Comparison of ENCODE assay signal across 28 cellular contexts in genomic region chr12:40583743-40584142, GRCh38.
"Had no signal": no experiment of that assay in that cellular context is flagged by ENCODE, and none has a peak within 500 bp of the region (broad histone marks: within the 10 kb centered on the region; RNA-seq: fewer than 3 reads in every experiment).

No MANE protein-coding gene starts in this region.

- DNase-seq: activated B cell treated with CpG ODN at 0.5 μM for 24 hours; activated CD4-positive, alpha-beta memory T cell treated with anti-CD3 and anti-CD28 coated beads for 36 hours; activated CD4-positive, alpha-beta T cell treated with anti-CD3 and anti-CD28 coated beads for 4 hours; activated CD4-positive, alpha-beta T cell treated with anti-CD3 and anti-CD28 coated beads, Interleukin-2, amount 50 U/mL, for 1 hour; activated CD4-positive, CD25-positive, alpha-beta regulatory T cell treated with anti-CD3 and anti-CD28 coated beads, Interleukin-2, amount 50 U/mL, for 72 hours; activated CD8-positive, alpha-beta memory T cell treated with anti-CD3 and anti-CD28 coated beads, Interleukin-2, amount 50 U/mL, for 4 hours; activated effector memory CD4-positive, alpha-beta T cell treated with Interleukin-2 at 50 U/mL for 16 hours; activated naive CD4-positive, alpha-beta T cell treated with anti-CD3 and anti-CD28 coated beads, Interleukin-2, amount 10 ng/mL, durations not matched to agents 7 days and 5 days; activated naive CD8-positive, alpha-beta T cell treated with anti-CD3 and anti-CD28 coated beads, Interleukin-2, amount 50 U/mL, for 24 hours; activated T-cell treated with anti-CD3 and anti-CD28 coated beads for 4 hours; activated T-cell treated with anti-CD3 and anti-CD28 coated beads, Interleukin-2, amount 50 U/mL, for 4 hours; anterior cingulate cortex; central memory CD4-positive, alpha-beta T cell; NCI-H1092; NCI-H1417; NCI-H146; NCI-H187; NCI-H2029 treated with DMSO at 0.1 percent for 48 hours; NCI-H2107; NCI-H2171; NCI-H510A; NCI-H526; NCI-H774; Right ventricle myocardium superior; SW 1271; T-helper 1 cell; T-helper 9 cell had no signal

- H3K27ac ChIP-seq: VCaP had no signal

- ATAC-seq: activated naive CD8-positive, alpha-beta T cell treated with anti-CD3 and anti-CD28 coated beads, Interleukin-2, amount 50 U/mL, for 24 hours; activated T-cell treated with anti-CD3 and anti-CD28 coated beads, Interleukin-2, amount 50 U/mL, for 4 hours had no signal
